8 cellular contexts compared by ENCODE assay signal in the genomic region with DNA sequence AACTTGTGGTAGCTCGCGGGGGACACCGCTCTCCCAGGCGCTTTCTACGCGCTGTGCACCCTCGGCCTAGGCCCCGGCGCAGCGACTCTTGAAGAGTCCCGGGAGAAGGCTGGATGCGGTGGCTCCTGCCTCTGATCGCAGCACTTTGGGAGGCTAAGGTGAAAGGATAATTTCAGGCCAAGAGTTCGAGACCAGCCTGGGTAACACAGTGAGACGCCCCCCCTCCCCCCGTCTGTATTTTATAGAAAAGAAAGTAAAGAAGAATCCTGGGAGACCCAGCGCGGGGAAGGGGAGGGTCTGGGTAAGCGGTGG. TPM values are rescaled to one million over a fixed set of nuclear protein-coding genes. Genes with fewer than 3 reads are reported as not detected.
A peak's percentile ranks its signal among the peaks of the same experiment; 100 is the strongest.
DNase-seq lines count a peak whose midpoint lies in the region; ATAC-seq and TF ChIP-seq lines count a peak whose summit lies in the region.

No MANE protein-coding gene starts in this region.

- H3K27ac ChIP-seq in foreskin keratinocyte: peak overlapping the region; percentile 21
- H3K27ac ChIP-seq in sigmoid colon: peak overlapping the region in 1 of 4 donors; percentile 18

- DNase-seq in GM12864 (ENCODE audit: low read depth) (no peak), foreskin keratinocyte (no peak), sigmoid colon (no peak), HUDEP-2 (lab: John Stamatoyannopoulos, UW; ENCODE audit: unreplicated experiment in 76 of 76) (no peak), OCI-M2 (lab: John Stamatoyannopoulos, UW; ENCODE audit: unreplicated experiment) (no peak), NCI-H526 (lab: John Stamatoyannopoulos, UW) (no peak), RKO (ENCODE audit: low spot score) (no peak)

- TF ChIP-seq CTCF in GM12864 (IDR thresholded peaks at IDR 0.05; ENCODE audit: low read depth, low read length, missing control alignments): no peak
- no peak for TF ChIP-seq CTCF in WI38 (IDR thresholded peaks at IDR 0.05; ENCODE audit: low read depth, low read length)
- no peak for TF ChIP-seq CTCF in foreskin keratinocyte (conservative IDR thresholded peaks at IDR 0.05)
- TF ChIP-seq CTCF in sigmoid colon (IDR thresholded peaks at IDR 0.05): no peak

- TF ChIP-seq POLR2A in sigmoid colon (IDR thresholded peaks at IDR 0.05): no peak

- no peak for TF ChIP-seq EP300 in sigmoid colon (IDR thresholded peaks at IDR 0.05)

- H3K9me3 ChIP-seq in sigmoid colon: no peaks in the 10 kb centered on the region

- no peaks in the 10 kb centered on the region for H3K27me3 ChIP-seq in foreskin keratinocyte
- peaks cover 9 to 37% (median 26%) of the 10 kb centered on the region in 3 donors for H3K27me3 ChIP-seq in sigmoid colon

- WGBS in sigmoid colon, 2 donors: 8 to 9% methylated on average over 19 of the region's 19 CpGs

- ATAC-seq in foreskin keratinocyte: no peak

- H3K4me3 ChIP-seq in GM12864 (ENCODE audit: low read depth, low read length) (peak overlapping the region; percentile 55), WI38 (ENCODE audit: low read depth, low read length) (peak overlapping the region; percentile 54), sigmoid colon (peak overlapping the region; percentile 24 to 60 (median 52))

- H3K4me1 ChIP-seq in foreskin keratinocyte (peaks cover 7% of the 10 kb centered on the region), sigmoid colon (peaks cover 0 to 14% (median 13%) of the 10 kb centered on the region in 4 donors)

- intact Hi-C loops in sigmoid colon (cut with DNase I): no loop called here

- no peaks in the 10 kb centered on the region for H3K36me3 ChIP-seq in sigmoid colon

RNA-seq across cellular contexts. Expression of gene PLLP, which starts 0.4 kb away (rescaled TPM):
- total RNA-seq in foreskin keratinocyte: 20.9 and 26.8 TPM in 2 replicates
- 26.4 and 35.0 TPM in 2 replicates for polyA plus RNA-seq in foreskin keratinocyte
- 1 to 10 TPM in 3 of 4 donors, under 1 TPM in 1; 0.99 to 4.7 (median 2.8) TPM for total RNA-seq in sigmoid colon
- 10 to 100 TPM in 1 of 3 donors, 1 to 10 TPM in 2; 4.2 to 10.2 (median 8.0) TPM for polyA plus RNA-seq in sigmoid colon

RNA-seq across cellular contexts. Expression of gene ARL2BP, which starts 39.8 kb away (rescaled TPM):
- total RNA-seq in foreskin keratinocyte (57.7 and 59.2 TPM in 2 replicates), sigmoid colon (10 to 100 TPM; 64.7 to 85.6 (median 74.4) TPM)
- polyA plus RNA-seq in foreskin keratinocyte (38.8 and 44.3 TPM in 2 replicates), sigmoid colon (10 to 100 TPM; 28.6 to 39.0 (median 36.8) TPM)
